ENCODE assay signal across 13 cellular contexts in genomic region chr2:57802243-57802642, GRCh38.
"Had no signal": no experiment of that assay in that cellular context is flagged by ENCODE, and none has a peak within 500 bp of the region (broad histone marks: within the 10 kb centered on the region; RNA-seq: fewer than 3 reads in every experiment).

No MANE protein-coding gene starts in this region.

- H3K36me3 ChIP-seq: heart right ventricle, left lung, lower lobe of right lung had no signal

- H3K27ac ChIP-seq: heart right ventricle, left lung, lower lobe of right lung had no signal

- H3K4me1 ChIP-seq: heart right ventricle, left lung, lower lobe of right lung had no signal

- H3K4me3 ChIP-seq: heart right ventricle, left lung, lower lobe of right lung had no signal

- ATAC-seq: esophagus mucosa; heart right ventricle; left lung; lower lobe of right lung; natural killer cell; sciatic nerve; stimulated activated naive B cell treated with anti-CD40 and anti-IgM and Interleukin-4, amounts not matched to agents 10 μg/mL and 1 μg/mL and 100 μg/mL, for 72 hours; stimulated activated naive CD8-positive, alpha-beta T cell treated with anti-CD3 and anti-CD28 coated beads, Interleukin-15, amount 100 ng/mL, for 72 hours had no signal

- H3K9me3 ChIP-seq: lower lobe of right lung had no signal

- DNase-seq: effector memory CD4-positive, alpha-beta T cell; heart right ventricle; hypothalamus; islet precursor cell; lower lobe of right lung; natural killer cell; stimulated activated CD4-positive, alpha-beta T cell treated with anti-CD3 and anti-CD28 coated beads, Interleukin-2, amount 100 ng/mL, for 24 hours; stimulated activated CD4-positive, alpha-beta T cell treated with anti-CD3 and anti-CD28 coated beads, Interleukin-4, amount 100 ng/mL, for 4 hours; stimulated activated naive B cell treated with anti-CD40 and anti-IgM and Interleukin-4, amounts not matched to agents 10 μg/mL and 1 μg/mL and 100 μg/mL, for 72 hours; stimulated activated naive CD8-positive, alpha-beta T cell treated with anti-CD3 and anti-CD28 coated beads, Interleukin-15, amount 100 ng/mL, for 72 hours had no signal

- H3K27me3 ChIP-seq: heart right ventricle, left lung had no signal
